1 cellular context compared by ENCODE assay signal in genomic region chr6:37618916-37619605, GRCh38.
TF ChIP-seq lines count a peak whose summit lies in the region.

No MANE protein-coding gene starts in this region.

TF ChIP-seq in IMR-90, 13 proteins besides CTCF, POLR2A, EP300 and RAD21:
- TF ChIP-seq FOS (IDR thresholded peaks at IDR 0.05; ENCODE audit: low read depth, low read length) (no peak), BHLHE40 (IDR thresholded peaks at IDR 0.05; ENCODE audit: low read depth, low read length) (no peak), MAZ (IDR thresholded peaks at IDR 0.05; ENCODE audit: borderline replicate concordance, low read depth, low read length) (no peak), ELK1 (IDR thresholded peaks at IDR 0.05; ENCODE audit: borderline replicate concordance, low read depth, low read length) (no peak), CEBPB (IDR thresholded peaks at IDR 0.05; ENCODE audit: low read depth, low read length) (no peak), RFX5 (IDR thresholded peaks at IDR 0.05; ENCODE audit: low read depth, low read length) (no peak), CHD1 (IDR thresholded peaks at IDR 0.05; ENCODE audit: low read depth, low read length) (no peak), RCOR1 (IDR thresholded peaks at IDR 0.05; ENCODE audit: insufficient replicate concordance, low read length) (no peak)
